In the genomic region with DNA sequence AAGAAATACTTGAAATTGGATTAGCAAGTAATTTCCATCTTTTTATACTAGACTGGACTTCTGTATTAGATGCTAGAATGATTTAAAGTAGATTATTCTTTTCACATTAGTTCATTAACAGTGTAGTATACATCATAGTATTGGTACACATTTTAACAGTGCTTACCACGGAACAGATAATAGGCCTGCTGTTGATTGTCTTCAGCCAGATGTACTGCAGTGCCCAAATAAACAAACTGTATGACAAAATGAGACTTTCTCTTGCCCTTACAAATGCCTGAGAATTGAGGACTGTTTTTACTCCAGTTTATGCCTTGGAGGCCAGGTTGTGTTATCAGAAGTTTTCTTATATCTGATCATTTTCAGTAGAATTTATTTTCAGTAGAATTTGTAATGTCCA, we compare ENCODE assay signal across 9 cellular contexts. TPM values are rescaled to one million over a fixed set of nuclear protein-coding genes. Genes with fewer than 3 reads are reported as not detected.
DNase-seq lines count a peak whose midpoint lies in the region; ATAC-seq and TF ChIP-seq lines count a peak whose summit lies in the region.
"Had no signal": no experiment of that assay in that cellular context is flagged by ENCODE, and none has a peak within 500 bp of the region (broad histone marks: within the 10 kb centered on the region; RNA-seq: fewer than 3 reads in every experiment).

No MANE protein-coding gene starts in this region.

- H3K9ac ChIP-seq in DND-41 (ENCODE audit: low read depth, low read length): peak overlapping the region; percentile 53

- peaks cover 49% of the 10 kb centered on the region for H3K79me2 ChIP-seq in DND-41 (ENCODE audit: insufficient read depth, low read length)

- no peaks in the 10 kb centered on the region for H3K9me3 ChIP-seq in DND-41 (ENCODE audit: insufficient read depth, low read length, severe bottlenecking)

- no peak for DNase-seq in DND-41
- peak; percentile 39 for DNase-seq in M059J (ENCODE audit: low read depth)
- peak; percentile 36 for DNase-seq in MCF 10A (ENCODE audit: unreplicated experiment)
- no peak for DNase-seq in natural killer cell
- no peak for DNase-seq in activated gamma-delta T cell treated with Interleukin-2 at 50 U/mL for 16 hours

- H3K27ac Mint-ChIP-seq in MCF 10A (ENCODE audit: low read depth, unreplicated experiment): peak overlapping the region; percentile 90
- peak overlapping the region; percentile 89 to 93 for H3K27ac Mint-ChIP-seq in natural killer cell
- H3K27ac Mint-ChIP-seq: progenitor cell of endocrine pancreas had no signal

- H3K27me3 ChIP-seq in DND-41 (ENCODE audit: insufficient read depth, low read length, poor library complexity): no peaks in the 10 kb centered on the region

- CTCF ChIA-PET in MCF 10A (lab: Yijun Ruan, JAX): no interaction called here

- H3K36me3 Mint-ChIP-seq in MCF 10A (ENCODE audit: insufficient read depth, unreplicated experiment): peaks cover 14% of the 10 kb centered on the region
- no peaks in the 10 kb centered on the region for H3K36me3 Mint-ChIP-seq in natural killer cell

- H3K4me2 ChIP-seq in DND-41 (ENCODE audit: insufficient read depth, low read length): peak overlapping the region; percentile 79

- H3K9me3 Mint-ChIP-seq in MCF 10A (ENCODE audit: unreplicated experiment) (no peaks in the 10 kb centered on the region), natural killer cell (no peaks in the 10 kb centered on the region)

- H3K4me1 ChIP-seq in DND-41 (ENCODE audit: insufficient read depth, low read length): peaks cover 63% of the 10 kb centered on the region

- no peak overlapping the region for H2AFZ ChIP-seq in DND-41 (ENCODE audit: low read depth, low read length)

- no peaks in the 10 kb centered on the region for H4K20me1 ChIP-seq in DND-41 (ENCODE audit: insufficient read depth, low read length)

- H3K27me3 Mint-ChIP-seq in MCF 10A (ENCODE audit: insufficient read depth, unreplicated experiment) (no peaks in the 10 kb centered on the region), natural killer cell (ENCODE audit: low read depth in 2 of 2) (no peaks in the 10 kb centered on the region)
- H3K27me3 Mint-ChIP-seq: progenitor cell of endocrine pancreas had no signal

- peak overlapping the region; percentile 85 for H3K27ac ChIP-seq in DND-41 (ENCODE audit: low read length)

- peak overlapping the region; percentile 54 for H3K4me3 Mint-ChIP-seq in MCF 10A (ENCODE audit: unreplicated experiment)
- H3K4me3 Mint-ChIP-seq in natural killer cell: peak overlapping the region; percentile 80

- TF ChIP-seq CTCF in DND-41 (IDR thresholded peaks at IDR 0.05; ENCODE audit: borderline replicate concordance, extremely low read depth, low read length, poor library complexity, severe bottlenecking): no peak
- TF ChIP-seq CTCF in MCF 10A (IDR thresholded peaks at IDR 0.05; ENCODE audit: unreplicated experiment): no peak
- no peak for TF ChIP-seq CTCF in natural killer cell (IDR thresholded peaks at IDR 0.05)

- H3K36me3 ChIP-seq in DND-41 (ENCODE audit: insufficient read depth, low read length): peaks cover 9% of the 10 kb centered on the region

- BruUV-seq in MCF 10A (replicated peaks; lab: Mats Ljungman, UMichigan): no TSS peak

- POLR2A ChIA-PET in MCF 10A (lab: Yijun Ruan, JAX): interaction anchor here (1.2 to 5.5 kb wide), 6 partner anchors 8 to 349 kb away, joined by 3 to 45 read pairs (median 16); no protein-coding TSS in a partner anchor

- H3K4me3 ChIP-seq in DND-41 (ENCODE audit: low read depth in 1 of 2, low read length in 2 of 2): peak overlapping the region; percentile 19 to 52

- ATAC-seq in DND-41 (ENCODE audit: insufficient read depth, low read depth) (peak; percentile 36; the same call in 2 of the 3 replicates), natural killer cell (no peak), HG03342 (IDR thresholded peaks at IDR 0.05; ENCODE audit: unreplicated experiment) (no peak), GM21528 (IDR thresholded peaks at IDR 0.05; ENCODE audit: low FRiP score, unreplicated experiment) (no peak), GM19455 (IDR thresholded peaks at IDR 0.05; ENCODE audit: unreplicated experiment) (no peak)

- H3K4me1 Mint-ChIP-seq in MCF 10A (ENCODE audit: insufficient read depth, unreplicated experiment) (peaks cover 25% of the 10 kb centered on the region), natural killer cell (peaks cover 36 to 37% of the 10 kb centered on the region in 2 donors)

- intact Hi-C loops in MCF 10A (cut with micrococcal nuclease): no loop called here
- intact Hi-C loops in natural killer cell (cut with micrococcal nuclease): loop anchor here (1.0 to 10.0 kb wide), 4 partner anchors 9 to 346 kb away; a partner anchor contains a TSS

RNA-seq across cellular contexts. Expression of a gene that starts 0.6 kb away (rescaled TPM):
- total RNA-seq in M059J (2014; rRNA removed; shearing (Covaris generic)): 7.4 and 7.7 TPM in 2 replicates
- total RNA-seq in MCF 10A (2022) (2.6 and 3.3 TPM in 2 replicates), natural killer cell (10 to 100 TPM; 20.9 to 33.0 (median 32.4) TPM)
- total RNA-seq: progenitor cell of endocrine pancreas had no signal

RNA-seq across cellular contexts. Expression of a gene that starts 6.9 kb away (rescaled TPM):
- 1.5 and 2.4 TPM in 2 replicates for total RNA-seq in M059J (2014; rRNA removed; shearing (Covaris generic))
- 3.6 and 3.8 TPM in 2 replicates for total RNA-seq in MCF 10A (2022)
- 100 to 1,000 TPM in 1 of 3 donors, 10 to 100 TPM in 2; 89.6 to 103 (median 98.9) TPM for total RNA-seq in natural killer cell
- total RNA-seq: progenitor cell of endocrine pancreas had no signal

RNA-seq across cellular contexts. Expression of a gene that starts 23.8 kb away (rescaled TPM):
- not detected in 2 replicates for total RNA-seq in M059J (2014; rRNA removed; shearing (Covaris generic))
- 0.16 TPM in 1 of 2 replicates, not detected in the other for total RNA-seq in MCF 10A (2022)
- 1 to 10 TPM in 2 of 3 donors, under 1 TPM in 1; 0.96 to 2.8 (median 1.3) TPM for total RNA-seq in natural killer cell
- total RNA-seq: progenitor cell of endocrine pancreas had no signal

Comparison
In these comparisons a context has a peak if more than half of its experiments do, and no peak if none do; other contexts are left out.
1. DNase-seq: peak in M059J (single experiment) and MCF 10A (single experiment); none in DND-41 (single experiment), natural killer cell (single experiment) and activated gamma-delta T cell treated with Interleukin-2 at 50 U/mL for 16 hours (single experiment).
2. RNA of a gene that starts 6.9 kb away (total RNA-seq): 89.6 to 103 TPM in natural killer cell; 3.6 to 3.8 TPM in MCF 10A and 1.5 to 2.4 TPM in M059J; every median in the first group is over 10 times any median in the second.